ENCODE assay signal across 17 cellular contexts in the genomic region with DNA sequence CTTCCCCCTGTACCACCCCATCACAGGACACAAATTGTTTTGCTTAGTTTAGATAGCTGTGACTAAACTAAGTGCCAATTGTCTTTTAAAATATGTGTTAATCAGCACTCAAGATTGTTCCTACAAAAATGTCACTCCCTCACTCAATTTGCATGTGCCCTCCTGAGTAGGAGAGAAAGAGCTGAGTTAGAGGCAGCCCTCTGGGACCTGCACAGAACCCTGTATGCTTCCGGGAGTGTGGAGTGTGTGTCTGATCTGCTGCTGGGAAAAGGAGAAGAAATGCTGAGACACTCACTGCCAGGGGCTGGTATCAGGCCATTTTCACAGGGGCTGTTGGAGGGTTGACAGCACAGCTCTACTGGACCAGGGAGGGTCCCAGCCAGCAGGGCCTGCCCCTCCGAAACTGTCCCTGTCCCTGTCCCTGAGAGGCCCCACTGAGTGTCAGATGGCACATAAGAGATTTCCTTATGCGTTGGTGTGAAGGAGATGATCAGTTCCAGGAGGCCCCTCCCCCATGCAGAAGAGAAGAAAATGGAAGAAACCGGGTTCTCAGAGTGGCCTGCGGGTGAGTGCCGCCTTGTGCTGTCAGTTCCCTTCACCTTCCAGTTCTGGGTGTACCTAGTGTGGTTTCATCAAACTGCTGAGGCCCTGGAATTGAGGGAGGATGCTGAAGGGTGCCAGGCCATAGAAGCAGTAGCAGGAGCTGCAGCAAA. TPM values are rescaled to one million over a fixed set of nuclear protein-coding genes. Genes with fewer than 3 reads are reported as not detected.
DNase-seq lines count a peak whose midpoint lies in the region; ATAC-seq and TF ChIP-seq lines count a peak whose summit lies in the region.
"Had no signal": no experiment of that assay in that cellular context is flagged by ENCODE, and none has a peak within 500 bp of the region (broad histone marks: within the 10 kb centered on the region; RNA-seq: fewer than 3 reads in every experiment).

No MANE protein-coding gene starts in this region.

- H3K4me3 ChIP-seq in OCI-LY7 (ENCODE audit: low read depth, low read length, poor library complexity, severe bottlenecking), result no peak overlapping the region
- H3K4me3 ChIP-seq in endodermal cell (ENCODE audit: low read length), result peak overlapping the region; percentile 53
- H3K4me3 ChIP-seq in CD8-positive, alpha-beta memory T cell (ENCODE audit: low read length), result no peak overlapping the region
- H3K4me3 ChIP-seq in vagina, result no peak overlapping the region
- no peak overlapping the region for H3K4me3 ChIP-seq in aorta (ENCODE audit: low read length in 2 of 2)
- H3K4me3 ChIP-seq: SJCRH30 had no signal

- H3K4me1 ChIP-seq in OCI-LY7 (ENCODE audit: insufficient read depth, low read length, poor library complexity, severe bottlenecking) (no peaks in the 10 kb centered on the region), endodermal cell (ENCODE audit: control insufficient read depth, insufficient read depth, low read length) (peaks cover 10% of the 10 kb centered on the region), vagina (peaks cover 7% of the 10 kb centered on the region), aorta (ENCODE audit: control insufficient read depth in 1 of 2, insufficient read depth in 2 of 2, low read length in 2 of 2) (no peaks in the 10 kb centered on the region)
- H3K4me1 ChIP-seq in CD8-positive, alpha-beta memory T cell (ENCODE audit: insufficient read depth, low read length), result no peaks in the 10 kb centered on the region
- H3K4me1 ChIP-seq: SJCRH30 had no signal

- H3K9me3 Mint-ChIP-seq in endodermal cell (peaks cover 3% of the 10 kb centered on the region), neural crest cell (no peaks in the 10 kb centered on the region)
- H3K9me3 Mint-ChIP-seq in CD8-positive, alpha-beta memory T cell, result no peaks in the 10 kb centered on the region

- H3K27me3 ChIP-seq in endodermal cell (ENCODE audit: control insufficient read depth, insufficient read depth, low read length, poor library complexity, severe bottlenecking), result no peaks in the 10 kb centered on the region
- H3K27me3 ChIP-seq in CD8-positive, alpha-beta memory T cell (ENCODE audit: insufficient read depth, low read length, poor library complexity, severe bottlenecking), result peaks cover 13% of the 10 kb centered on the region
- no peaks in the 10 kb centered on the region for H3K27me3 ChIP-seq in vagina
- no peaks in the 10 kb centered on the region for H3K27me3 ChIP-seq in aorta (ENCODE audit: control insufficient read depth in 1 of 2, insufficient read depth in 2 of 2, low read length in 1 of 2)
- H3K27me3 ChIP-seq: SJCRH30 had no signal

- H3K36me3 ChIP-seq in OCI-LY7 (ENCODE audit: insufficient read depth, low read length) (no peaks in the 10 kb centered on the region), endodermal cell (ENCODE audit: control insufficient read depth, insufficient read depth, low read length) (peaks cover 45% of the 10 kb centered on the region), vagina (no peaks in the 10 kb centered on the region), aorta (ENCODE audit: control insufficient read depth in 1 of 2, insufficient read depth in 2 of 2, low read length in 1 of 2) (no peaks in the 10 kb centered on the region)
- no peaks in the 10 kb centered on the region for H3K36me3 ChIP-seq in CD8-positive, alpha-beta memory T cell (ENCODE audit: insufficient read depth, low read length)
- H3K36me3 ChIP-seq: SJCRH30 had no signal

- POLR2A ChIA-PET in OCI-LY7 (lab: Charles Lee), result no interaction called here
- POLR2A ChIA-PET in CD8-positive, alpha-beta memory T cell (lab: Charles Lee), result no interaction called here

- WGBS in endodermal cell (ENCODE audit: insufficient coverage in 1 of 2, insufficient read length in 1 of 2), 2 experiments, result 64 to 65% methylated on average over 5 to 6 of the region's 6 CpGs
- WGBS in aorta, 2 donors, result 81 to 89% methylated on average over 6 of the region's 6 CpGs

- H4K20me1 ChIP-seq in OCI-LY7 (ENCODE audit: insufficient read depth, low read length), result no peaks in the 10 kb centered on the region

- intact Hi-C loops in OCI-LY7 (cut with micrococcal nuclease; ENCODE audit: unreplicated experiment) (no loop called here), vagina (cut with DNase I) (no loop called here), aorta (cut with DNase I) (no loop called here)

- no peak overlapping the region for H3K4me2 ChIP-seq in OCI-LY7 (ENCODE audit: low read length)

- CTCF ChIA-PET in OCI-LY7 (lab: Charles Lee; ENCODE audit: unreplicated experiment), result no interaction called here
- CTCF ChIA-PET in CD8-positive, alpha-beta memory T cell (lab: Charles Lee), result no interaction called here

- H3K9me3 ChIP-seq in OCI-LY7 (ENCODE audit: low read length) (no peaks in the 10 kb centered on the region), endodermal cell (ENCODE audit: control insufficient read depth, low read length) (peaks cover 7% of the 10 kb centered on the region), vagina (no peaks in the 10 kb centered on the region), aorta (ENCODE audit: control insufficient read depth, low read length) (no peaks in the 10 kb centered on the region)
- H3K9me3 ChIP-seq in CD8-positive, alpha-beta memory T cell (ENCODE audit: low read length), result no peaks in the 10 kb centered on the region
- H3K9me3 ChIP-seq: Caco-2, SJCRH30 had no signal

- H3K9me2 ChIP-seq in OCI-LY7 (ENCODE audit: insufficient read depth, low read length), result no peaks in the 10 kb centered on the region

- H3K27ac Mint-ChIP-seq in endodermal cell (peak overlapping the region; percentile 18), neural crest cell (ENCODE audit: unreplicated experiment) (no peak overlapping the region)
- H3K27ac Mint-ChIP-seq in CD8-positive, alpha-beta memory T cell, result no peak overlapping the region

- H3K4me3 Mint-ChIP-seq in endodermal cell, result no peak overlapping the region
- H3K4me3 Mint-ChIP-seq in neural crest cell, result peak overlapping the region; percentile 56
- H3K4me3 Mint-ChIP-seq in CD8-positive, alpha-beta memory T cell, result no peak overlapping the region

- DNase-seq in GDM1 (lab: John Stamatoyannopoulos, UW) (peak; percentile 29), OCI-LY7 (ENCODE audit: low spot score) (peak; percentile 10), endodermal cell (peak; percentile 79), neural crest cell (ENCODE audit: low read depth, low spot score) (no peak), MV-4-11 (lab: John Stamatoyannopoulos, UW) (no peak), vagina (ENCODE audit: extremely low spot score in 2 of 2) (no peak), aorta (no peak)
- no peak for DNase-seq in CD8-positive, alpha-beta memory T cell
- DNase-seq: Caco-2; DMS53; KG1; NCI-H1092 treated with DMSO at 0.1 percent for 48 hours; NCI-H345; NCI-H526 treated with DMSO at 0.1 percent for 48 hours; NK-92 treated with Interleukin-12 subunit alpha and Interleukin-12 subunit beta, amount 100 ng/mL, for 24 hours; RPMI8226; SJCRH30 had no signal

- H3K9ac ChIP-seq in endodermal cell (ENCODE audit: extremely low read depth, low read length, poor library complexity, severe bottlenecking), result no peak overlapping the region

- H3K36me3 Mint-ChIP-seq in endodermal cell (ENCODE audit: low read depth) (peaks cover 30% of the 10 kb centered on the region), neural crest cell (ENCODE audit: low read depth) (no peaks in the 10 kb centered on the region)
- peaks cover 0 to 4% (median 4%) of the 10 kb centered on the region in 3 donors for H3K36me3 Mint-ChIP-seq in CD8-positive, alpha-beta memory T cell

- ATAC-seq in aorta (ENCODE audit: low FRiP score), result no peak

- TF ChIP-seq CTCF in OCI-LY7 (conservative IDR thresholded peaks at IDR 0.05; ENCODE audit: low read length), result no peak
- no peak for TF ChIP-seq CTCF in endodermal cell (conservative IDR thresholded peaks at IDR 0.05)
- no peak for TF ChIP-seq CTCF in neural crest cell (conservative IDR thresholded peaks at IDR 0.05)
- TF ChIP-seq CTCF in vagina (IDR thresholded peaks at IDR 0.05), result no peak

- H3K27me3 Mint-ChIP-seq in endodermal cell (ENCODE audit: insufficient read depth) (peaks cover 3% of the 10 kb centered on the region), neural crest cell (ENCODE audit: low read depth) (no peaks in the 10 kb centered on the region)
- peaks cover 14 to 18% of the 10 kb centered on the region in 2 donors for H3K27me3 Mint-ChIP-seq in CD8-positive, alpha-beta memory T cell

- no peak overlapping the region for H3K27ac ChIP-seq in OCI-LY7 (ENCODE audit: low read depth, low read length, poor library complexity, severe bottlenecking)
- H3K27ac ChIP-seq in endodermal cell (ENCODE audit: low read depth, low read length), result no peak overlapping the region
- H3K27ac ChIP-seq in CD8-positive, alpha-beta memory T cell (ENCODE audit: low read depth, low read length), result no peak overlapping the region
- H3K27ac ChIP-seq in vagina, result no peak overlapping the region
- H3K27ac ChIP-seq in aorta (ENCODE audit: low read depth in 1 of 2, low read length in 2 of 2), result no peak overlapping the region
- H3K27ac ChIP-seq: SJCRH30 had no signal

- H3K79me2 ChIP-seq in OCI-LY7 (ENCODE audit: insufficient read depth, low read depth, low read length), result no peaks in the 10 kb centered on the region

- peaks cover 20% of the 10 kb centered on the region for H3K4me1 Mint-ChIP-seq in endodermal cell
- H3K4me1 Mint-ChIP-seq in neural crest cell, result peaks cover 16% of the 10 kb centered on the region
- H3K4me1 Mint-ChIP-seq in CD8-positive, alpha-beta memory T cell, result peaks cover 4 to 9% (median 6%) of the 10 kb centered on the region in 3 donors

- TF ChIP-seq POLR2A in vagina (IDR thresholded peaks at IDR 0.05), result no peak

- no TSS peak for BruUV-seq in OCI-LY7 (replicated peaks; lab: Mats Ljungman, UMichigan)

- no peak overlapping the region for H2AFZ ChIP-seq in OCI-LY7 (ENCODE audit: low read length)

RNA-seq across cellular contexts. Expression of gene B3GNT5, which starts 3.9 kb away (rescaled TPM):
- not detected in 2 replicates for total RNA-seq in OCI-LY7 (2014; rRNA removed; shearing (Covaris generic))
- 0.11 TPM in 1 of 2 replicates, not detected in the other for total RNA-seq in OCI-LY7 (2022)
- total RNA-seq in endodermal cell, result 10 to 100 TPM; 10.5 to 18.0 TPM
- polyA plus RNA-seq in endodermal cell (2013, experiment 1 of 2), result 31.3 TPM
- 31.5 TPM for polyA plus RNA-seq in endodermal cell (2013, experiment 2 of 2)
- total RNA-seq in neural crest cell, result 38.3 and 39.4 TPM in 2 replicates
- total RNA-seq in CD8-positive, alpha-beta memory T cell, result 10 to 100 TPM in 1 of 2 experiments, 1 to 10 TPM in 1; 10.0 TPM
- polyA plus RNA-seq in CD8-positive, alpha-beta memory T cell, result not detected
- 20.4 TPM for total RNA-seq in vagina
- 10 to 100 TPM in 1 of 2 donors, 1 to 10 TPM in 1; 9.2 to 10.0 TPM for total RNA-seq in aorta
- polyA plus RNA-seq in aorta, result 10 to 100 TPM in 1 of 2 donors, 1 to 10 TPM in 1; 1.6 to 12.5 TPM

Comparison
In these comparisons a context has a peak if more than half of its experiments do, and no peak if none do; other contexts are left out.
1. DNase-seq: peak in GDM1 (single experiment), OCI-LY7 (single experiment) and endodermal cell (single experiment); none in neural crest cell (single experiment), MV-4-11 (single experiment), CD8-positive, alpha-beta memory T cell (0 of 5), vagina (0 of 2) and aorta (0 of 2).
2. RNA of gene B3GNT5, which starts 3.9 kb away (total RNA-seq): 38.3 to 39.4 TPM in neural crest cell, 20.4 TPM in vagina (single experiment), 10.5 to 18.0 TPM in endodermal cell, 10.0 TPM in CD8-positive, alpha-beta memory T cell and 9.2 to 10.0 TPM in aorta; 0.11 TPM in OCI-LY7; every median in the first group is over 4 times any median in the second.